ENCODE assay signal across 8 cellular contexts in the genomic region with DNA sequence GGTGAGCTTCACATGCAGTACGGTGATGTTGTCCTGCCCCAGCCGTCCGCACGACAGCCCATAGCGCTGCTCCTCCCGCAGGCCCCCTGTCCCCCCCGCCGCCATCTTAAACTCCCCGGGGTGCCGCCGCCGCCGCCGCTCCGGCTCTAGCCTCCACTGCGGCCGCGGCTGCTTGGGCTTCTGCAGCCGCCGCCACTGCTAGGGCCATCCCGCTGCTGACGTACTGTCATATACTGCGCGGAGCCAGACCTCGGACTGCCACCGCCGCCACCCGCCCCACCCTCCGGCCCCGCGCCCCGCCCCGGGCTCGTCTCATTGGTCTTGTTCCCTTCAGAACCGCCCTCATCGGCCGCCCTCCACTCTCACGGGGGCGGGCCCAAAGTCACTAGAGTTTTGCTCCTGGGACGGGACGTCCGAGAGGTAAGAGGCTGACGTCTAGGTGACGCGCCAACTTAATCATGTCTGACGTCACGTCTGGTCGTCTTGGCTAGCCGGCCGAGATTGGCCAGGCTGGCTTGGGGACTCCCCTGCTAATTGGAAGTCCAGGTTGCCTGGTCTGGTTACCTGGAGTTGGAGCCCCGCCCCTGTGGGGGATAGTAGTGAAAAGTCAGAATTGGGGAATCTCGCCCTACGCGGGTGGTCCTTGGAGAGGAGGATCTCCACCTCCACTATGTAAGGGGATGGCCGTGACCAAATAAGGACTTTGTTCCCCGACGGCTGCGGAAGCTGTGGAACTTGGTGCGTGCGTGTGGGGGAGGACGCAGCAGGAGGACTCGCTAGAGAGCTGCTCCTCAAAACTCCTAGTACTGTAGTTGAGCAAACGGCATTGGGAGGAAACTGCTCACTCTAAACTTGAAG. TPM values are rescaled to one million over a fixed set of nuclear protein-coding genes. Genes with fewer than 3 reads are reported as not detected.
A peak's percentile ranks its signal among the peaks of the same experiment; 100 is the strongest.
DNase-seq lines count a peak whose midpoint lies in the region; ATAC-seq and FAIRE-seq lines count a peak whose summit lies in the region.

TSS of gene ELL2 (minus strand) at position 235 of the 858 bp plus-strand sequence. CDS start at position 105, 130 bp downstream.

- H3K79me2 ChIP-seq in ACC112 (ENCODE audit: control insufficient read depth, insufficient read depth, low read length, unreplicated experiment): peaks cover 48% of the 10 kb centered on the region

- 0 to 1% (median 1%) methylated on average over 53 to 63 of the region's 63 CpGs for WGBS in small intestine, 3 donors

- H3K4me3 ChIP-seq in ACC112 (ENCODE audit: low read depth, low read length): peak within 1 kb of the TSS; percentile 91
- peak within 1 kb of the TSS; percentile 75 to 86 for H3K4me3 ChIP-seq in small intestine (ENCODE audit: low read depth in 1 of 2, low read length in 2 of 2)

- no peak for FAIRE-seq in small intestine (lab: Jason Lieb, UNC)

- peak within 1 kb of the TSS; percentile 25 for H2AFZ ChIP-seq in ACC112 (ENCODE audit: low read length, unreplicated experiment)

- H3K27ac ChIP-seq in ACC112 (ENCODE audit: low read depth, low read length) (peak within 1 kb of the TSS; percentile 88), caudate nucleus (ENCODE audit: low read depth, low read length) (peak within 1 kb of the TSS; percentile 93), small intestine (ENCODE audit: low read depth in 1 of 2, low read length in 1 of 2) (peak within 1 kb of the TSS; percentile 94 to 100)

- no peaks in the 10 kb centered on the region for H3K9me3 ChIP-seq in small intestine (ENCODE audit: control insufficient read depth, low read depth)

- H3K4me1 ChIP-seq in ACC112 (ENCODE audit: control insufficient read depth, insufficient read depth, low read length, unreplicated experiment) (peaks cover 32% of the 10 kb centered on the region), small intestine (ENCODE audit: control insufficient read depth in 2 of 2, insufficient read depth in 1 of 2, low read depth in 1 of 2, low read length in 1 of 2) (peaks cover 4 to 7% of the 10 kb centered on the region in 2 donors)

- H3K36me3 ChIP-seq in ACC112 (ENCODE audit: insufficient read depth, low read length) (peaks cover 6% of the 10 kb centered on the region; the same call in 1 of the 2 replicates), small intestine (ENCODE audit: control insufficient read depth in 2 of 2, insufficient read depth in 2 of 2, low read length in 2 of 2) (no peaks in the 10 kb centered on the region)

- H3K27me3 ChIP-seq in ACC112 (ENCODE audit: insufficient read depth, low read length): no peaks in the 10 kb centered on the region
- no peaks in the 10 kb centered on the region for H3K27me3 ChIP-seq in small intestine (ENCODE audit: control insufficient read depth in 2 of 2, insufficient read depth in 2 of 2, low read length in 2 of 2)

- DNase-seq in NCI-H2196 treated with DMSO at 0.1 percent for 48 hours (lab: John Stamatoyannopoulos, UW; ENCODE audit: unreplicated experiment): peak; percentile 27
- peak; percentile 87 to 94 (median 90) for DNase-seq in activated CD4-positive, CD25-positive, alpha-beta regulatory T cell (lab: John Stamatoyannopoulos, UW)
- DNase-seq in caudate nucleus (lab: John Stamatoyannopoulos, UW): peak in 60 of 61 donors; percentile 59 to 98 (median 92)
- peak; percentile 92 for DNase-seq in iPS-NIHi7 (ENCODE audit: extremely low spot score)
- peak; percentile 100 for DNase-seq in small intestine

- peak; percentile 89 for ATAC-seq in GM18861 (IDR thresholded peaks at IDR 0.05; ENCODE audit: unreplicated experiment)
- peak; percentile 84 for ATAC-seq in HG03095 (IDR thresholded peaks at IDR 0.05; ENCODE audit: unreplicated experiment)

RNA-seq across cellular contexts. Expression of gene ELL2, which starts in this region (rescaled TPM):
- polyA plus RNA-seq in small intestine: 10 to 100 TPM in 2 of 3 donors, 1 to 10 TPM in 1; 9.7 to 13.9 (median 10.5) TPM

Comparison
In these comparisons a context has a peak if more than half of its experiments do, and no peak if none do; other contexts are left out.
1. Peak in every context shown above with its lines: DNase-seq, ATAC-seq, H3K4me3 ChIP-seq and H3K27ac ChIP-seq.
2. DNase-seq: peak in every context shown above with its lines; median percentile 100 in small intestine; 92 in caudate nucleus; 92 in iPS-NIHi7; 90 in activated CD4-positive, CD25-positive, alpha-beta regulatory T cell; 27 in NCI-H2196 treated with DMSO at 0.1 percent for 48 hours.